ENCODE assay signal across 3 cellular contexts in the genomic region with DNA sequence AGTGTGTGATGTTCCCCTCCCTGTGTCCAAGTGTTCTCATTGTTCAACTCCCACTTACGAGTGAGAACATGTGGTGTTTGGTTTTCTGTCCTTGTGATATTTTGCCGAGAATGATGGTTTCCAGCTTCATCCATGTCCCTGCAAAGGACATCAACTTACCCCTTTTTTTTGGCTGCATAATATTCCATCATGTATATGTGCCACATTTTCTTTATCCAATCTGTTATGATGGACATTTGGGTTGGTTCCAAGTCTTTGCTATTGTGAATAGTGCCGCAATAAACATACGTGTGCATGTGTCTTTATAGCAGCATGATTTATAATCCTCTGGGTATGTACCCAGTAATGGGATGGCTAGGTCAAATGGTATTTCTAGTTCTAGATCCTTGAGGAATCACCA. TPM values are rescaled to one million over a fixed set of nuclear protein-coding genes. Genes with fewer than 3 reads are reported as not detected.
"Had no signal": no experiment of that assay in that cellular context is flagged by ENCODE, and none has a peak within 500 bp of the region (broad histone marks: within the 10 kb centered on the region; RNA-seq: fewer than 3 reads in every experiment).

No MANE protein-coding gene starts in this region.

RNA-seq across cellular contexts. Expression of a gene that starts 11.8 kb away (rescaled TPM):
- total RNA-seq: HT-29, Right ventricle myocardium superior, T-cell had no signal
